ENCODE assay signal across 23 cellular contexts in the genomic region with DNA sequence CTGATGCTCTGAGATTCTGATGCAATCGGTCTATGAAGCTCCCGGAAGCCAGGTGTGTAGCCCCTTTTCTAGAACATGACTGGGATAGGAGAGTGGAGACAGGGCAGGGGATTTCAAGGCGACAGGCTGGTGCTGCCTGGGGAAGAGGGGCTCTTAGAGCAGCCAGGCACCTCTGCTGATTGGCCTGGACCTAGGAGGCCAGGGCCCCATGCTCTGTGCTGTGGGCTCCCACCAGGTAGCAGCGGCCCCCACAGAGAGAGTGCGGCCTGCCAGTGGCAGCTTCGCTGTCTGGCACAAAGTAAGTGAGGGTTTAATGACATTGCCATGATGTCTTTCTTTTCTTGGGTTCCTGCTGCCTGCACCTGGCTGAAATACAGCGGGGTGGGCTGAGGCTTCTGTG.
"Had no signal": no experiment of that assay in that cellular context is flagged by ENCODE, and none has a peak within 500 bp of the region (broad histone marks: within the 10 kb centered on the region; RNA-seq: fewer than 3 reads in every experiment).

No MANE protein-coding gene starts in this region.

- H3K27me3 ChIP-seq: heart left ventricle, testis, vagina had no signal

- H3K4me2 ChIP-seq: smooth muscle cell had no signal

- H3K9me3 Mint-ChIP-seq: activated CD4-positive, alpha-beta T cell treated with anti-CD3 and anti-CD28 coated beads, Interleukin-2, amount 10 ng/mL, durations not matched to agents 24 days and 14 days; natural killer cell treated with Interleukin-12 subunit alpha and Interleukin-12 subunit beta and Interleukin-15 and Interleukin-18, amount 100 ng/mL, for 72 hours; stimulated activated memory B cell treated with anti-CD40 and anti-IgM and Interleukin-4, amounts not matched to agents 10 μg/mL and 1 μg/mL and 100 μg/mL, for 72 hours had no signal

- H3K79me2 ChIP-seq: parathyroid adenoma had no signal

- H3K27ac Mint-ChIP-seq: activated CD4-positive, alpha-beta memory T cell treated with anti-CD3 and anti-CD28 coated beads, Interleukin-2, amount 10 ng/mL, durations not matched to agents 7 days and 5 days; activated CD4-positive, alpha-beta T cell treated with anti-CD3 and anti-CD28 coated beads, Interleukin-2, amount 10 ng/mL, durations not matched to agents 24 days and 14 days; activated naive CD4-positive, alpha-beta T cell treated with anti-CD3 and anti-CD28 coated beads, Interleukin-2, amount 10 ng/mL, durations not matched to agents 7 days and 5 days; natural killer cell treated with Interleukin-12 subunit alpha and Interleukin-12 subunit beta and Interleukin-15 and Interleukin-18, amount 100 ng/mL, for 72 hours; stimulated activated memory B cell treated with anti-CD40 and anti-IgM and Interleukin-4, amounts not matched to agents 10 μg/mL and 1 μg/mL and 100 μg/mL, for 72 hours; T-helper 17 cell had no signal

- H3K9me3 ChIP-seq: heart left ventricle, lower lobe of right lung, testis, vagina had no signal

- H3K27me3 Mint-ChIP-seq: activated CD4-positive, alpha-beta T cell treated with anti-CD3 and anti-CD28 coated beads, Interleukin-2, amount 10 ng/mL, durations not matched to agents 24 days and 14 days had no signal

- H2AFZ ChIP-seq: parathyroid adenoma had no signal

- ATAC-seq: activated CD4-positive, CD25-positive, alpha-beta regulatory T cell treated with anti-CD3 and anti-CD28 coated beads, Interleukin-2, amount 50 U/mL, for 24 hours; heart left ventricle; left colon; lower lobe of right lung; natural killer cell treated with Interleukin-12 subunit alpha and Interleukin-12 subunit beta and Interleukin-15 and Interleukin-18, amount 100 ng/mL, for 72 hours; sciatic nerve; stimulated activated memory B cell treated with anti-CD40 and anti-IgM and Interleukin-4, amounts not matched to agents 10 μg/mL and 1 μg/mL and 100 μg/mL, for 72 hours; T-helper 17 cell had no signal

- H3K4me3 ChIP-seq: heart left ventricle, lower lobe of right lung, smooth muscle cell, testis, vagina had no signal

- H3K9ac ChIP-seq: parathyroid adenoma had no signal

- H3K36me3 ChIP-seq: heart left ventricle, lower lobe of right lung, vagina had no signal

- DNase-seq: activated CD4-positive, alpha-beta memory T cell treated with anti-CD3 and anti-CD28 coated beads, Interleukin-2, amount 10 ng/mL, durations not matched to agents 7 days and 5 days; activated CD4-positive, alpha-beta T cell treated with anti-CD3 and anti-CD28 coated beads, Interleukin-2, amount 10 ng/mL, durations not matched to agents 24 days and 14 days; activated effector memory CD4-positive, alpha-beta T cell treated with anti-CD3 and anti-CD28 coated beads, Interleukin-2, amount 50 U/mL, for 16 hours; activated naive CD4-positive, alpha-beta T cell treated with anti-CD3 and anti-CD28 coated beads, Interleukin-2, amount 10 ng/mL, durations not matched to agents 7 days and 5 days; amygdala; cortex of kidney; heart left ventricle; left colon; lower lobe of right lung; nucleus accumbens; stimulated activated CD4-positive, alpha-beta T cell treated with anti-CD3 and anti-CD28 coated beads, Interleukin-15, amount 100 ng/mL, for 24 hours; T-helper 17 cell; testis; trophoblast cell had no signal

- H3K4me1 Mint-ChIP-seq: activated CD4-positive, alpha-beta memory T cell treated with anti-CD3 and anti-CD28 coated beads, Interleukin-2, amount 10 ng/mL, durations not matched to agents 7 days and 5 days; activated naive CD4-positive, alpha-beta T cell treated with anti-CD3 and anti-CD28 coated beads, Interleukin-2, amount 10 ng/mL, durations not matched to agents 7 days and 5 days; stimulated activated memory B cell treated with anti-CD40 and anti-IgM and Interleukin-4, amounts not matched to agents 10 μg/mL and 1 μg/mL and 100 μg/mL, for 72 hours had no signal

- H3K4me3 Mint-ChIP-seq: activated CD4-positive, alpha-beta memory T cell treated with anti-CD3 and anti-CD28 coated beads, Interleukin-2, amount 10 ng/mL, durations not matched to agents 7 days and 5 days; activated CD4-positive, alpha-beta T cell treated with anti-CD3 and anti-CD28 coated beads, Interleukin-2, amount 10 ng/mL, durations not matched to agents 24 days and 14 days; activated naive CD4-positive, alpha-beta T cell treated with anti-CD3 and anti-CD28 coated beads, Interleukin-2, amount 10 ng/mL, durations not matched to agents 7 days and 5 days; natural killer cell treated with Interleukin-12 subunit alpha and Interleukin-12 subunit beta and Interleukin-15 and Interleukin-18, amount 100 ng/mL, for 72 hours; stimulated activated memory B cell treated with anti-CD40 and anti-IgM and Interleukin-4, amounts not matched to agents 10 μg/mL and 1 μg/mL and 100 μg/mL, for 72 hours; T-helper 17 cell had no signal

- H3K36me3 Mint-ChIP-seq: activated naive CD4-positive, alpha-beta T cell treated with anti-CD3 and anti-CD28 coated beads, Interleukin-2, amount 10 ng/mL, durations not matched to agents 7 days and 5 days; natural killer cell treated with Interleukin-12 subunit alpha and Interleukin-12 subunit beta and Interleukin-15 and Interleukin-18, amount 100 ng/mL, for 72 hours; stimulated activated memory B cell treated with anti-CD40 and anti-IgM and Interleukin-4, amounts not matched to agents 10 μg/mL and 1 μg/mL and 100 μg/mL, for 72 hours had no signal

- H3K4me1 ChIP-seq: lower lobe of right lung, parathyroid adenoma, testis, vagina had no signal

- FAIRE-seq: bronchial epithelial cell, keratinocyte had no signal

- H3K27ac ChIP-seq: lower lobe of right lung, parathyroid adenoma, testis, vagina had no signal
